Comparison of ENCODE assay signal across 26 cellular contexts in genomic region chr13:105846923-105847322, GRCh38.
"Had no signal": no experiment of that assay in that cellular context is flagged by ENCODE, and none has a peak within 500 bp of the region (broad histone marks: within the 10 kb centered on the region; RNA-seq: fewer than 3 reads in every experiment).

No MANE protein-coding gene starts in this region.

- H3K9me3 Mint-ChIP-seq: activated CD4-positive, alpha-beta memory T cell treated with anti-CD3 and anti-CD28 coated beads, Interleukin-2, amount 10 ng/mL, durations not matched to agents 7 days and 5 days; activated CD4-positive, alpha-beta T cell treated with anti-CD3 and anti-CD28 coated beads, Interleukin-2, amount 10 ng/mL, durations not matched to agents 7 days and 5 days; WTC11 had no signal

- DNase-seq: activated CD4-positive, alpha-beta memory T cell treated with anti-CD3 and anti-CD28 coated beads, Interleukin-2, amount 10 ng/mL, durations not matched to agents 7 days and 5 days; activated CD4-positive, alpha-beta T cell treated with anti-CD3 and anti-CD28 coated beads for 1 hour; activated CD4-positive, alpha-beta T cell treated with anti-CD3 and anti-CD28 coated beads for 4 hours; activated CD4-positive, alpha-beta T cell treated with anti-CD3 and anti-CD28 coated beads, Interleukin-2, amount 10 ng/mL, durations not matched to agents 7 days and 5 days; activated CD4-positive, alpha-beta T cell treated with anti-CD3 and anti-CD28 coated beads, Interleukin-2, amount 50 U/mL, for 4 hours; activated effector memory CD4-positive, alpha-beta T cell treated with Interleukin-2 at 50 U/mL for 16 hours; activated gamma-delta T cell treated with Interleukin-2 at 50 U/mL for 16 hours; activated naive CD4-positive, alpha-beta T cell treated with anti-CD3 and anti-CD28 coated beads, Interleukin-2, amount 50 U/mL, for 16 hours; activated naive CD4-positive, alpha-beta T cell treated with Interleukin-2 at 50 U/mL for 16 hours; activated T-cell treated with anti-CD3 and anti-CD28 coated beads, Interleukin-2, amount 50 U/mL, for 4 hours; amniotic stem cell; brain microvascular endothelial cell; cortex of kidney; dermis blood vessel endothelial cell; effector CD4-positive, alpha-beta T cell; effector memory CD8-positive, alpha-beta T cell; esophagus squamous epithelium; foreskin melanocyte; heart right ventricle; T-helper 2 cell had no signal

- H3K27ac Mint-ChIP-seq: activated CD4-positive, alpha-beta memory T cell treated with anti-CD3 and anti-CD28 coated beads, Interleukin-2, amount 10 ng/mL, durations not matched to agents 7 days and 5 days; activated CD4-positive, alpha-beta T cell treated with anti-CD3 and anti-CD28 coated beads, Interleukin-2, amount 10 ng/mL, durations not matched to agents 7 days and 5 days; activated naive CD8-positive, alpha-beta T cell; activated T-helper 17 cell treated with anti-CD3 and anti-CD28 coated beads, Interleukin-2, amount 50 U/mL, for 72 hours; effector memory CD8-positive, alpha-beta T cell; WTC11 had no signal

- ATAC-seq: activated T-cell treated with anti-CD3 and anti-CD28 coated beads, Interleukin-2, amount 50 U/mL, for 4 hours; activated T-helper 17 cell treated with anti-CD3 and anti-CD28 coated beads, Interleukin-2, amount 50 U/mL, for 72 hours; effector memory CD8-positive, alpha-beta T cell; gastroesophageal sphincter; WTC11 had no signal

- H3K27me3 ChIP-seq: brain microvascular endothelial cell, esophagus squamous epithelium, gastroesophageal sphincter, heart right ventricle, hepatocyte had no signal

- H3K4me3 Mint-ChIP-seq: activated CD4-positive, alpha-beta memory T cell treated with anti-CD3 and anti-CD28 coated beads, Interleukin-2, amount 10 ng/mL, durations not matched to agents 7 days and 5 days; activated CD4-positive, alpha-beta T cell treated with anti-CD3 and anti-CD28 coated beads, Interleukin-2, amount 10 ng/mL, durations not matched to agents 7 days and 5 days; activated naive CD8-positive, alpha-beta T cell; activated T-cell treated with anti-CD3 and anti-CD28 coated beads, Interleukin-2, amount 50 U/mL, for 4 hours; activated T-helper 17 cell treated with anti-CD3 and anti-CD28 coated beads, Interleukin-2, amount 50 U/mL, for 72 hours; central memory CD8-positive, alpha-beta T cell; effector memory CD8-positive, alpha-beta T cell; WTC11 had no signal

- H3K27ac ChIP-seq: brain microvascular endothelial cell, gastroesophageal sphincter, hepatocyte had no signal

- H3K36me3 Mint-ChIP-seq: activated naive CD8-positive, alpha-beta T cell; WTC11 had no signal

- H3K4me1 Mint-ChIP-seq: activated CD4-positive, alpha-beta memory T cell treated with anti-CD3 and anti-CD28 coated beads, Interleukin-2, amount 10 ng/mL, durations not matched to agents 7 days and 5 days; activated CD4-positive, alpha-beta T cell treated with anti-CD3 and anti-CD28 coated beads, Interleukin-2, amount 10 ng/mL, durations not matched to agents 7 days and 5 days; activated T-helper 17 cell treated with anti-CD3 and anti-CD28 coated beads, Interleukin-2, amount 50 U/mL, for 72 hours; central memory CD8-positive, alpha-beta T cell; WTC11 had no signal

- H3K4me3 ChIP-seq: esophagus squamous epithelium, gastroesophageal sphincter, heart right ventricle, hepatocyte had no signal

- H3K27me3 Mint-ChIP-seq: activated CD4-positive, alpha-beta memory T cell treated with anti-CD3 and anti-CD28 coated beads, Interleukin-2, amount 10 ng/mL, durations not matched to agents 7 days and 5 days; activated CD4-positive, alpha-beta T cell treated with anti-CD3 and anti-CD28 coated beads, Interleukin-2, amount 10 ng/mL, durations not matched to agents 7 days and 5 days; activated naive CD8-positive, alpha-beta T cell; central memory CD8-positive, alpha-beta T cell; effector memory CD8-positive, alpha-beta T cell had no signal

- H3K9me3 ChIP-seq: esophagus squamous epithelium, gastroesophageal sphincter, heart right ventricle had no signal
